Comparison of ENCODE assay signal across 15 cellular contexts in genomic region chr16:72014675-72015074, GRCh38. TPM values are rescaled to one million over a fixed set of nuclear protein-coding genes. Genes with fewer than 3 reads are reported as not detected.
DNase-seq lines count a peak whose midpoint lies in the region; ATAC-seq and TF ChIP-seq lines count a peak whose summit lies in the region.
"Had no signal": no experiment of that assay in that cellular context is flagged by ENCODE, and none has a peak within 500 bp of the region (broad histone marks: within the 10 kb centered on the region; RNA-seq: fewer than 3 reads in every experiment).

No MANE protein-coding gene starts in this region.

- H3K4me2 ChIP-seq in mesendoderm (ENCODE audit: low read length) (no peak overlapping the region), MM.1S (ENCODE audit: low read depth, low read length) (no peak overlapping the region)

- no peaks in the 10 kb centered on the region for H3K9me3 Mint-ChIP-seq in effector memory CD8-positive, alpha-beta T cell
- H3K9me3 Mint-ChIP-seq: CD4-positive, alpha-beta memory T cell had no signal

- H2AK5ac ChIP-seq in mesendoderm (ENCODE audit: low read length) = no peak overlapping the region

- no peak overlapping the region for H4K5ac ChIP-seq in mesendoderm (ENCODE audit: low read length)

- H3K4me3 ChIP-seq in right atrium auricular region (peak overlapping the region; percentile 32 to 41), mesendoderm (ENCODE audit: low read length) (no peak overlapping the region), subcutaneous abdominal adipose tissue (ENCODE audit: low read depth in 1 of 5, low read length in 5 of 5) (peak overlapping the region in 2 of 5 donors; percentile 4 to 25), MM.1S (ENCODE audit: low read length) (no peak overlapping the region)

- peak overlapping the region; percentile 60 to 68 for H3K27ac Mint-ChIP-seq in effector memory CD8-positive, alpha-beta T cell

- H3K4me1 ChIP-seq in right atrium auricular region (peaks cover 0 to 59% of the 10 kb centered on the region in 2 donors), mesendoderm (ENCODE audit: control insufficient read depth, low read depth, low read length) (peaks cover 2% of the 10 kb centered on the region), subcutaneous abdominal adipose tissue (ENCODE audit: control insufficient read depth in 5 of 5, insufficient read depth in 5 of 5, low read length in 5 of 5) (peaks cover 10 to 36% (median 30%) of the 10 kb centered on the region in 5 donors), MM.1S (ENCODE audit: low read length) (no peaks in the 10 kb centered on the region; the same call in 1 of the 2 replicates)

- no peak for DNase-seq in right atrium auricular region (ENCODE audit: low spot score)
- no peak for DNase-seq in cardiac septum (ENCODE audit: low spot score)
- no peak for DNase-seq in effector memory CD8-positive, alpha-beta T cell
- DNase-seq in mesendoderm = no peak
- no peak for DNase-seq in MM.1S
- DNase-seq: AML-193; CD4-positive, alpha-beta memory T cell; DMS79 treated with DMSO at 0.1 percent for 48 hours; NCI-H1048; NCI-H2107; NCI-H526 had no signal

- H3K27me3 ChIP-seq in right atrium auricular region = no peaks in the 10 kb centered on the region
- no peaks in the 10 kb centered on the region for H3K27me3 ChIP-seq in mesendoderm (ENCODE audit: insufficient read depth, low read length, poor library complexity)
- no peaks in the 10 kb centered on the region for H3K27me3 ChIP-seq in subcutaneous abdominal adipose tissue (ENCODE audit: control insufficient read depth in 5 of 5, insufficient read depth in 4 of 5, low read length in 5 of 5)
- no peaks in the 10 kb centered on the region for H3K27me3 ChIP-seq in MM.1S (replicated peaks; ENCODE audit: insufficient read depth, low read length)

- intact Hi-C loops in cardiac septum (cut with DNase I) = no loop called here

- H3K18ac ChIP-seq in mesendoderm (ENCODE audit: low read length) = no peak overlapping the region

- no peak overlapping the region for H4K8ac ChIP-seq in mesendoderm (ENCODE audit: low read depth, low read length)

- H3K23ac ChIP-seq in mesendoderm (ENCODE audit: low read length) = no peak overlapping the region

- H3K27me3 Mint-ChIP-seq in effector memory CD8-positive, alpha-beta T cell = no peaks in the 10 kb centered on the region
- H3K27me3 Mint-ChIP-seq: CD4-positive, alpha-beta memory T cell had no signal

- no peaks in the 10 kb centered on the region for H3K9me2 ChIP-seq in MM.1S (replicated peaks; ENCODE audit: insufficient read depth, low read length)

- no peaks in the 10 kb centered on the region; the same call in 1 of the 2 replicates for H3F3A ChIP-seq in MM.1S (ENCODE audit: insufficient read depth, low read length)

- no peak overlapping the region for H2AFZ ChIP-seq in MM.1S (ENCODE audit: low read length)

- no CpG with 5 or more reads among the region's 8 CpGs for WGBS in mesendoderm (ENCODE audit: extremely low coverage, insufficient coverage, low lambda C conversion rate)

- H3K9ac ChIP-seq in mesendoderm (ENCODE audit: low read length) (no peak overlapping the region), subcutaneous abdominal adipose tissue (ENCODE audit: low read length in 5 of 5) (peak overlapping the region in 1 of 5 donors; percentile 53), MM.1S (ENCODE audit: low read length) (no peak overlapping the region)

- no peak for ATAC-seq in effector memory CD8-positive, alpha-beta T cell (replicated peaks)
- ATAC-seq in GM21515 (IDR thresholded peaks at IDR 0.05; ENCODE audit: unreplicated experiment) (no peak), GM21529 (IDR thresholded peaks at IDR 0.05; ENCODE audit: unreplicated experiment) (no peak)
- ATAC-seq: HCT116 had no signal

- H3K9me3 ChIP-seq in right atrium auricular region = no peaks in the 10 kb centered on the region
- H3K9me3 ChIP-seq in subcutaneous abdominal adipose tissue (ENCODE audit: control insufficient read depth in 5 of 5, low read length in 5 of 5) = no peaks in the 10 kb centered on the region
- H3K9me3 ChIP-seq in MM.1S (replicated peaks; ENCODE audit: insufficient read depth, low read length) = no peaks in the 10 kb centered on the region

- TF ChIP-seq CTCF in right atrium auricular region (IDR thresholded peaks at IDR 0.05) (no peak), MM.1S (IDR thresholded peaks at IDR 0.05; ENCODE audit: low read length) (no peak)

- no peak overlapping the region for H2BK15ac ChIP-seq in mesendoderm (replicated peaks; ENCODE audit: low read depth)

- no peaks in the 10 kb centered on the region for H4K20me1 ChIP-seq in MM.1S (ENCODE audit: insufficient read depth, low read length)

- H3K56ac ChIP-seq in mesendoderm (ENCODE audit: low read length) = no peak overlapping the region

- H3K4me3 Mint-ChIP-seq in effector memory CD8-positive, alpha-beta T cell = peak overlapping the region in 1 of 2 donors; percentile 37
- H3K4me3 Mint-ChIP-seq: CD4-positive, alpha-beta memory T cell had no signal

- peaks cover 8% of the 10 kb centered on the region for H3K36me3 ChIP-seq in right atrium auricular region
- H3K36me3 ChIP-seq in mesendoderm (ENCODE audit: control insufficient read depth, insufficient read depth, low read length) = no peaks in the 10 kb centered on the region
- peaks cover 0 to 20% (median 5%) of the 10 kb centered on the region in 5 donors for H3K36me3 ChIP-seq in subcutaneous abdominal adipose tissue (ENCODE audit: control insufficient read depth in 5 of 5, insufficient read depth in 5 of 5, low read length in 5 of 5)
- H3K36me3 ChIP-seq in MM.1S (replicated peaks; ENCODE audit: insufficient read depth, low read length) = no peaks in the 10 kb centered on the region

- H3K36me3 Mint-ChIP-seq in effector memory CD8-positive, alpha-beta T cell (ENCODE audit: insufficient read depth) = peaks cover 14% of the 10 kb centered on the region

- H3K4ac ChIP-seq in mesendoderm (ENCODE audit: low read depth, low read length) = no peak overlapping the region

- H3K79me2 ChIP-seq in mesendoderm (ENCODE audit: control insufficient read depth, insufficient read depth, low read length) (no peaks in the 10 kb centered on the region), MM.1S (ENCODE audit: low read length) (peaks cover 11% of the 10 kb centered on the region)

- H3K27ac ChIP-seq in right atrium auricular region (peak overlapping the region; percentile 85 to 95), mesendoderm (ENCODE audit: low read depth, low read length) (peak overlapping the region; percentile 42), subcutaneous abdominal adipose tissue (ENCODE audit: low read depth, low read length) (peak overlapping the region; percentile 37), MM.1S (ENCODE audit: low read length) (no peak overlapping the region)

- peaks cover 11 to 33% of the 10 kb centered on the region in 2 donors for H3K4me1 Mint-ChIP-seq in effector memory CD8-positive, alpha-beta T cell (ENCODE audit: low read depth in 2 of 2)

- H2BK5ac ChIP-seq in mesendoderm (ENCODE audit: low read length) = no peak overlapping the region

- no peaks in the 10 kb centered on the region for H3K79me1 ChIP-seq in mesendoderm (ENCODE audit: low read length)

- H2BK120ac ChIP-seq in mesendoderm (ENCODE audit: low read depth, low read length) = no peak overlapping the region

RNA-seq across cellular contexts. Expression of gene DHODH, which starts 6.1 kb away (rescaled TPM):
- 10 to 100 TPM; 39.4 to 52.0 TPM for total RNA-seq in right atrium auricular region
- 7.3 TPM for total RNA-seq in cardiac septum
- 11.0 TPM for polyA plus RNA-seq in mesendoderm (2013, experiment 1 of 2)
- 10.0 TPM for polyA plus RNA-seq in mesendoderm (2013, experiment 2 of 2)

RNA-seq across cellular contexts. Expression of gene PKD1L3, which starts 14.5 kb away (rescaled TPM):
- total RNA-seq in right atrium auricular region (under 1 TPM; 0.51 to 0.52 TPM), cardiac septum (not detected)
- polyA plus RNA-seq in mesendoderm (2013, experiment 1 of 2) = 0.03 TPM
- 0.04 TPM for polyA plus RNA-seq in mesendoderm (2013, experiment 2 of 2)
- total RNA-seq: CD4-positive, alpha-beta memory T cell had no signal
- polyA plus RNA-seq: CD4-positive, alpha-beta memory T cell had no signal

RNA-seq across cellular contexts. Expression of gene HP, which starts 39.6 kb away (rescaled TPM):
- total RNA-seq in right atrium auricular region = 1,000 to 10,000 TPM in 1 of 2 donors, 10 to 100 TPM in 1; 52.7 to 1,105 TPM
- 8.3 TPM for total RNA-seq in cardiac septum
- polyA plus RNA-seq in mesendoderm (2013, experiment 1 of 2) = not detected
- not detected for polyA plus RNA-seq in mesendoderm (2013, experiment 2 of 2)
- total RNA-seq: CD4-positive, alpha-beta memory T cell had no signal
- polyA plus RNA-seq: CD4-positive, alpha-beta memory T cell had no signal

RNA-seq across cellular contexts. Expression of gene HPR, which starts 48.4 kb away (rescaled TPM):
- total RNA-seq in right atrium auricular region (10 to 100 TPM; 16.1 to 25.4 TPM), cardiac septum (37.3 TPM)
- 0.03 TPM for polyA plus RNA-seq in mesendoderm (2013, experiment 1 of 2)
- not detected for polyA plus RNA-seq in mesendoderm (2013, experiment 2 of 2)
- total RNA-seq: CD4-positive, alpha-beta memory T cell had no signal
- polyA plus RNA-seq: CD4-positive, alpha-beta memory T cell had no signal

Comparison
In these comparisons a context has a peak if more than half of its experiments do, and no peak if none do; other contexts are left out.
1. H3K4me3 ChIP-seq: peak in right atrium auricular region (2 of 2); none in mesendoderm (single experiment) and MM.1S (single experiment).